Comparison of ENCODE assay signal across 15 cellular contexts in genomic region chr3:111809196-111809595, GRCh38. TPM values are rescaled to one million over a fixed set of nuclear protein-coding genes. Genes with fewer than 3 reads are reported as not detected.
A peak's percentile ranks its signal among the peaks of the same experiment; 100 is the strongest.
DNase-seq lines count a peak whose midpoint lies in the region; ATAC-seq and TF ChIP-seq lines count a peak whose summit lies in the region.
"Had no signal": no experiment of that assay in that cellular context is flagged by ENCODE, and none has a peak within 500 bp of the region (broad histone marks: within the 10 kb centered on the region; RNA-seq: fewer than 3 reads in every experiment).

No MANE protein-coding gene starts in this region.

- intact Hi-C loops in sciatic nerve (cut with DNase I), result loop anchor here (10.0 kb wide), 1 partner anchor 244 kb away; no protein-coding TSS in a partner anchor

- H3K4me3 ChIP-seq in AG10803 (ENCODE audit: low read length) (no peak overlapping the region), RWPE2 (ENCODE audit: severe bottlenecking) (no peak overlapping the region), fibroblast of the aortic adventitia (ENCODE audit: low read depth, low read length) (no peak overlapping the region), WERI-Rb-1 (ENCODE audit: low read depth, low read length) (no peak overlapping the region)
- H3K4me3 ChIP-seq: GM12878 had no signal

- peaks cover 20% of the 10 kb centered on the region; the same call in 1 of the 2 replicates for H3K36me3 ChIP-seq in RWPE2 (ENCODE audit: low read depth)
- no peaks in the 10 kb centered on the region for H3K36me3 ChIP-seq in WERI-Rb-1

- DNase-seq in AG10803 (ENCODE audit: low read depth), result peak; percentile 81
- no peak for DNase-seq in RWPE2 (ENCODE audit: low spot score)
- DNase-seq in fibroblast of the aortic adventitia (ENCODE audit: low read depth), result peak; percentile 71
- no peak for DNase-seq in sciatic nerve (ENCODE audit: low spot score)
- no peak for DNase-seq in activated T-cell treated with anti-CD3 and anti-CD28 coated beads, Interleukin-2, amount 50 U/mL, for 48 hours
- no peak for DNase-seq in WERI-Rb-1
- no peak for DNase-seq in GM13976 (ENCODE audit: low spot score)
- DNase-seq: activated naive CD8-positive, alpha-beta T cell treated with anti-CD3 and anti-CD28 coated beads, Interleukin-2, amount 50 U/mL, for 24 hours; effector memory CD4-positive, alpha-beta T cell; left colon; NCI-H2081; stimulated activated CD4-positive, alpha-beta T cell treated with anti-CD3 and anti-CD28 coated beads, Interleukin-12 subunit alpha, Interleukin-12 subunit beta, amount 100 ng/mL, for 4 hours had no signal

- TF ChIP-seq CTCF in AG10803 (conservative IDR thresholded peaks at IDR 0.05; ENCODE audit: low read length) (no peak), RWPE2 (IDR thresholded peaks at IDR 0.05; ENCODE audit: poor library complexity, severe bottlenecking) (no peak), fibroblast of the aortic adventitia (IDR thresholded peaks at IDR 0.05; ENCODE audit: insufficient read depth, low read length) (no peak), WERI-Rb-1 (IDR thresholded peaks at IDR 0.05; ENCODE audit: low read depth, low read length) (no peak), GM13976 (IDR thresholded peaks at IDR 0.05; ENCODE audit: borderline replicate concordance, control extremely low read depth, extremely low read depth, insufficient read depth, missing control alignments) (no peak)

- H3K9me3 ChIP-seq in RWPE2 (ENCODE audit: severe bottlenecking) (no peaks in the 10 kb centered on the region), WERI-Rb-1 (ENCODE audit: severe bottlenecking) (no peaks in the 10 kb centered on the region)

- peaks cover 53% of the 10 kb centered on the region for H3K4me1 ChIP-seq in RWPE2 (ENCODE audit: insufficient read depth, poor library complexity, severe bottlenecking)

- ATAC-seq in RWPE2 (ENCODE audit: low read depth) (no peak), sciatic nerve (peak; percentile 88), HG02884 (IDR thresholded peaks at IDR 0.05; ENCODE audit: unreplicated experiment) (no peak)
- ATAC-seq: GM12878, left colon had no signal

- H3K27ac ChIP-seq in RWPE2 (ENCODE audit: poor library complexity, severe bottlenecking) (peak overlapping the region; percentile 78), WERI-Rb-1 (no peak overlapping the region)
- H3K27ac ChIP-seq: KMS-11 had no signal

- H3K27me3 ChIP-seq in RWPE2 (ENCODE audit: insufficient read depth, poor library complexity, severe bottlenecking), result no peaks in the 10 kb centered on the region
- no peaks in the 10 kb centered on the region for H3K27me3 ChIP-seq in WERI-Rb-1 (ENCODE audit: insufficient read depth, low read depth, severe bottlenecking)

- in situ Hi-C loops in GM13976 (cut with MboI; ENCODE audit: low sequenced_read_pairs, unreplicated experiment), result no loop called here

RNA-seq across cellular contexts. Expression of gene PHLDB2, which starts 49.9 kb away (rescaled TPM):
- total RNA-seq in fibroblast of the aortic adventitia (ENCODE audit: low replicate concordance) (61.9 and 79.2 TPM in 2 replicates), sciatic nerve (150 TPM)

Comparison
In these comparisons a context has a peak if more than half of its experiments do, and no peak if none do; other contexts are left out.
1. DNase-seq: peak in AG10803 (single experiment) and fibroblast of the aortic adventitia (single experiment); none in RWPE2 (single experiment), sciatic nerve (single experiment), activated T-cell treated with anti-CD3 and anti-CD28 coated beads, Interleukin-2, amount 50 U/mL, for 48 hours (0 of 2), WERI-Rb-1 (single experiment) and GM13976 (single experiment).